15 cellular contexts compared by ENCODE assay signal in genomic region chr18:75507636-75508035, GRCh38.
"Had no signal": no experiment of that assay in that cellular context is flagged by ENCODE, and none has a peak within 500 bp of the region (broad histone marks: within the 10 kb centered on the region; RNA-seq: fewer than 3 reads in every experiment).

No MANE protein-coding gene starts in this region.

- ATAC-seq: heart left ventricle, psoas muscle, upper lobe of right lung had no signal

- H3K4me2 ChIP-seq: neural progenitor cell had no signal

- H3K4me1 ChIP-seq: heart left ventricle, neural progenitor cell, psoas muscle, upper lobe of right lung had no signal

- H3K27me3 ChIP-seq: heart left ventricle, neural progenitor cell, sigmoid colon, upper lobe of right lung had no signal

- H3K4me3 ChIP-seq: heart left ventricle, neural progenitor cell, psoas muscle, sigmoid colon, thoracic aorta, upper lobe of right lung had no signal

- H2AFZ ChIP-seq: neural progenitor cell had no signal

- H3K9me3 ChIP-seq: upper lobe of right lung had no signal

- H3K36me3 ChIP-seq: heart left ventricle, neural progenitor cell, sigmoid colon, thoracic aorta, upper lobe of right lung had no signal

- H3K9ac ChIP-seq: neural progenitor cell had no signal

- H3K27ac ChIP-seq: heart left ventricle, neural progenitor cell, psoas muscle, sigmoid colon, thoracic aorta, upper lobe of right lung had no signal

- DNase-seq: activated B cell treated with CpG ODN at 0.5 μM for 24 hours; activated CD4-positive, alpha-beta T cell treated with anti-CD3 and anti-CD28 coated beads, Interleukin-2, amount 10 ng/mL, durations not matched to agents 24 days and 14 days; activated gamma-delta T cell treated with Interleukin-2 at 50 U/mL for 16 hours; anterior cingulate cortex; endodermal cell; erythroblast; heart left ventricle; naive B cell; psoas muscle; sigmoid colon; stimulated activated CD4-positive, alpha-beta T cell treated with anti-CD3 and anti-CD28 coated beads, Interleukin-12 subunit alpha, Interleukin-12 subunit beta, amount 100 ng/mL, for 4 hours; stimulated activated CD4-positive, alpha-beta T cell treated with anti-CD3 and anti-CD28 coated beads, Interleukin-2, amount 100 ng/mL, for 24 hours; upper lobe of right lung had no signal
